Comparison of ENCODE assay signal across 27 cellular contexts in the genomic region with DNA sequence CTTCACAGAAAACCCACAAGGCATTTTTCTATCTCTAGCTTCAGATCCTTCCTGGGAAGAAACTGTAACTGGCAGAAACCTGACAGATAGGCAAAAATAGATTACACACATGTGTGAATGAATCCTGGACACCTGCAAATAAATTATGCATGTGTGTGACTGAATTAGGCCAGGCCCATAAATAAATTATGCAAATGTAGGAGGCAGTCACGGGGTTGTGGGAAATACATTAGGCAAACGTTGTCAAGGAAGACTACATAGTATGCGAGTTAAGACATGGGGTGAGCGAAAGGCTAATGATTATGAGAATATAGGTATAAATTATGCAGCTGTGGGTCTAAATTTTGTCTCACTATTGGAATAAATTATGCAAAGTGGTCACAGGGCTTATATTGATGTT. TPM values are rescaled to one million over a fixed set of nuclear protein-coding genes. Genes with fewer than 3 reads are reported as not detected.
"Had no signal": no experiment of that assay in that cellular context is flagged by ENCODE, and none has a peak within 500 bp of the region (broad histone marks: within the 10 kb centered on the region; RNA-seq: fewer than 3 reads in every experiment).

No MANE protein-coding gene starts in this region.

- H3K9me3 ChIP-seq: esophagus squamous epithelium, neutrophil, pancreas, right atrium auricular region, suprapubic skin, transverse colon, upper lobe of right lung, uterus had no signal

- ATAC-seq: effector memory CD8-positive, alpha-beta T cell; left lobe of liver; natural killer cell; pancreas; sciatic nerve; stimulated activated naive CD8-positive, alpha-beta T cell treated with anti-CD3 and anti-CD28 coated beads, Interleukin-15, amount 100 ng/mL, for 72 hours; upper lobe of right lung had no signal

- H3K4me1 ChIP-seq: pancreas, right atrium auricular region, suprapubic skin, transverse colon, upper lobe of right lung, uterus had no signal

- H3K4me1 Mint-ChIP-seq: natural killer cell, neural crest cell had no signal

- H3K27ac ChIP-seq: esophagus squamous epithelium, neutrophil, pancreas, right atrium auricular region, suprapubic skin, transverse colon, upper lobe of right lung, uterus had no signal

- H3K4me2 ChIP-seq: smooth muscle cell had no signal

- H3K4me3 Mint-ChIP-seq: effector memory CD8-positive, alpha-beta T cell; memory B cell; natural killer cell; neural crest cell; stimulated activated naive CD8-positive, alpha-beta T cell treated with anti-CD3 and anti-CD28 coated beads, Interleukin-15, amount 100 ng/mL, for 72 hours had no signal

- H3K27me3 ChIP-seq: pancreas, right atrium auricular region, uterus had no signal

- H3K27ac Mint-ChIP-seq: effector memory CD8-positive, alpha-beta T cell; memory B cell; natural killer cell; progenitor cell of endocrine pancreas; stimulated activated naive CD8-positive, alpha-beta T cell treated with anti-CD3 and anti-CD28 coated beads, Interleukin-15, amount 100 ng/mL, for 72 hours had no signal

- H3K36me3 Mint-ChIP-seq: memory B cell, natural killer cell had no signal

- H3K9me3 Mint-ChIP-seq: effector memory CD8-positive, alpha-beta T cell; memory B cell; natural killer cell; neural crest cell; stimulated activated naive CD8-positive, alpha-beta T cell treated with anti-CD3 and anti-CD28 coated beads, Interleukin-15, amount 100 ng/mL, for 72 hours had no signal

- DNase-seq: cortex of kidney; effector memory CD8-positive, alpha-beta T cell; erythroblast; esophagus squamous epithelium; kidney; natural killer cell; pancreas; stimulated activated CD4-positive, alpha-beta T cell treated with anti-CD3 and anti-CD28 coated beads, Interleukin-12 subunit alpha, Interleukin-12 subunit beta, amount 100 ng/mL, for 4 hours; stimulated activated CD4-positive, alpha-beta T cell treated with anti-CD3 and anti-CD28 coated beads, Interleukin-1b, Interleukin-23, amount 100 ng/mL, for 48 hours; stimulated activated CD4-positive, alpha-beta T cell treated with anti-CD3 and anti-CD28 coated beads, Interleukin-4, amount 100 ng/mL, for 1 hour; stimulated activated CD8-positive, alpha-beta memory T cell treated with anti-CD3 and anti-CD28 coated beads, Interleukin-4, amount 100 ng/mL, for 48 hours; stimulated activated naive CD4-positive, alpha-beta T cell; stimulated activated naive CD8-positive, alpha-beta T cell treated with anti-CD3 and anti-CD28 coated beads, Interleukin-15, amount 100 ng/mL, for 72 hours; transverse colon; upper lobe of right lung; uterus had no signal

RNA-seq across cellular contexts. Expression of a gene that starts 7.1 kb away (rescaled TPM):
- total RNA-seq: dermis microvascular lymphatic vessel endothelial cell, mononuclear cell, sciatic nerve had no signal

RNA-seq across cellular contexts. Expression of a gene that starts 45.3 kb away (rescaled TPM):
- total RNA-seq: mononuclear cell, natural killer cell had no signal
